In genomic region chr5:81749186-81749561, GRCh38 we compare ENCODE assay signal across 8 cellular contexts. TPM values are rescaled to one million over a fixed set of nuclear protein-coding genes. Genes with fewer than 3 reads are reported as not detected.
A peak's percentile ranks its signal among the peaks of the same experiment; 100 is the strongest.
DNase-seq lines count a peak whose midpoint lies in the region; ATAC-seq, FAIRE-seq and TF ChIP-seq lines count a peak whose summit lies in the region.

No MANE protein-coding gene starts in this region.

- peak; percentile 81 for FAIRE-seq in H54 (lab: Jason Lieb, UNC)

- TF ChIP-seq CTCF in fibroblast of the aortic adventitia (IDR thresholded peaks at IDR 0.05; ENCODE audit: insufficient read depth, low read length) (no peak), GM20000 (IDR thresholded peaks at IDR 0.05; ENCODE audit: extremely low read depth, missing control alignments) (no peak)

- H3K4me1 ChIP-seq in skeletal muscle satellite cell (ENCODE audit: control insufficient read depth, insufficient read depth, low read length) = peaks cover 21% of the 10 kb centered on the region

- peak overlapping the region; percentile 69 to 86 for H3K27ac Mint-ChIP-seq in T-cell

- no peak for TF ChIP-seq POLR2A in H54 (IDR thresholded peaks at IDR 0.05; ENCODE audit: low read depth, low read length)

- H3K4me3 ChIP-seq in fibroblast of the aortic adventitia (ENCODE audit: low read depth, low read length) (peak overlapping the region; percentile 82), skeletal muscle satellite cell (ENCODE audit: low read length) (peak overlapping the region; percentile 86)

- peak overlapping the region; percentile 90 for H3K4me2 ChIP-seq in skeletal muscle satellite cell (ENCODE audit: low read length)

- no peaks in the 10 kb centered on the region for H3K9me3 Mint-ChIP-seq in T-cell

- ATAC-seq in T-cell (replicated peaks in 1 of 4) = no peak

- H3K9me3 ChIP-seq in skeletal muscle satellite cell (replicated peaks; ENCODE audit: low read length) = no peaks in the 10 kb centered on the region

- peak overlapping the region; percentile 55 for H3K9ac ChIP-seq in skeletal muscle satellite cell (ENCODE audit: low read depth, low read length)

- H3K36me3 Mint-ChIP-seq in T-cell = no peaks in the 10 kb centered on the region

- H3K27me3 ChIP-seq in skeletal muscle satellite cell (ENCODE audit: control insufficient read depth, insufficient read depth, low read length) = no peaks in the 10 kb centered on the region

- POLR2A ChIA-PET in T-cell (lab: Charles Lee) = no interaction called here

- H3K4me1 Mint-ChIP-seq in T-cell = peaks cover 39 to 46% (median 44%) of the 10 kb centered on the region in 3 donors

- CTCF ChIA-PET in T-cell (lab: Charles Lee) = no interaction called here

- no peaks in the 10 kb centered on the region for H3K36me3 ChIP-seq in skeletal muscle satellite cell (ENCODE audit: insufficient read depth, low read length)

- H3K27me3 Mint-ChIP-seq in T-cell = no peaks in the 10 kb centered on the region

- DNase-seq in H54 (ENCODE audit: insufficient read length, low spot score) = no peak
- DNase-seq in T-cell = no peak
- peak; percentile 52 for DNase-seq in fibroblast of the aortic adventitia (ENCODE audit: low read depth)
- no peak for DNase-seq in activated effector memory CD4-positive, alpha-beta T cell treated with Interleukin-2 at 50 U/mL for 16 hours
- DNase-seq in GM20000 (ENCODE audit: low spot score) = no peak
- DNase-seq in NCI-H2227 (lab: John Stamatoyannopoulos, UW; ENCODE audit: unreplicated experiment) = no peak
- no peak for DNase-seq in HuH-7.5 (ENCODE audit: low spot score)

- H3K4me3 Mint-ChIP-seq in T-cell = peak overlapping the region; percentile 94 to 96 (median 95)

RNA-seq across cellular contexts. Expression of gene SSBP2, which starts 1.7 kb away (rescaled TPM):
- total RNA-seq in T-cell (10 to 100 TPM; 31.1 to 44.9 (median 35.8) TPM), fibroblast of the aortic adventitia (ENCODE audit: low replicate concordance) (11.3 and 34.3 TPM in 2 replicates)
- total RNA-seq in skeletal muscle satellite cell (2012; rRNA removed) = 13.5 and 19.3 TPM in 2 replicates
